ENCODE assay signal across 13 cellular contexts in genomic region chr1:153669606-153670005, GRCh38. TPM values are rescaled to one million over a fixed set of nuclear protein-coding genes. Genes with fewer than 3 reads are reported as not detected.
DNase-seq lines count a peak whose midpoint lies in the region; ATAC-seq, FAIRE-seq and TF ChIP-seq lines count a peak whose summit lies in the region.
"Had no signal": no experiment of that assay in that cellular context is flagged by ENCODE, and none has a peak within 500 bp of the region (broad histone marks: within the 10 kb centered on the region; RNA-seq: fewer than 3 reads in every experiment).

No MANE protein-coding gene starts in this region.

- intact Hi-C loops in left lung (cut with DNase I), result loop anchor here in 1 of 2 donors (10.0 kb wide), 1 partner anchor 75 kb away; no protein-coding TSS in a partner anchor

- no peaks in the 10 kb centered on the region for H3K9me3 ChIP-seq in SK-N-SH
- H3K9me3 ChIP-seq in astrocyte (ENCODE audit: insufficient read depth, low read depth, low read length), result no peaks in the 10 kb centered on the region
- no peaks in the 10 kb centered on the region for H3K9me3 ChIP-seq in left lung
- no peaks in the 10 kb centered on the region for H3K9me3 ChIP-seq in thymus (ENCODE audit: control insufficient read depth)

- H4K20me1 ChIP-seq in SK-N-SH (ENCODE audit: insufficient read depth) (no peaks in the 10 kb centered on the region), astrocyte (ENCODE audit: insufficient read depth, low read length) (peaks cover 46% of the 10 kb centered on the region)

- CTCF ChIA-PET in SK-N-SH (lab: Yijun Ruan, JAX), result interaction anchor here (0.6 to 3.0 kb wide), 4 partner anchors 8 to 317 kb away, joined by 3 to 21 read pairs (median 4); partner anchors contain the start of genes NPR1 and RAB13

- H3K9ac ChIP-seq in SK-N-SH (peak overlapping the region; percentile 96), astrocyte (ENCODE audit: low read length) (peak overlapping the region; percentile 97)

- H3K4me1 Mint-ChIP-seq in astrocyte (ENCODE audit: low read depth, unreplicated experiment), result peaks cover 11% of the 10 kb centered on the region

- POLR2A ChIA-PET in SK-N-SH (lab: Yijun Ruan, JAX), result no interaction called here

- H3K4me1 ChIP-seq in SK-N-SH (ENCODE audit: control insufficient read depth in 1 of 2, insufficient read depth in 2 of 2, low read depth in 1 of 2, low read length in 1 of 2), result peaks cover 7% of the 10 kb centered on the region in 2 experiments; a peak in 2 of 4 replicates
- H3K4me1 ChIP-seq in astrocyte (ENCODE audit: insufficient read depth, low read length), result peaks cover 17% of the 10 kb centered on the region
- H3K4me1 ChIP-seq in left lung, result peaks cover 9 to 37% of the 10 kb centered on the region in 2 donors
- H3K4me1 ChIP-seq in thymus (ENCODE audit: control insufficient read depth, insufficient read depth, low read length), result peaks cover 9% of the 10 kb centered on the region

- no peak overlapping the region for H3K27ac Mint-ChIP-seq in astrocyte (ENCODE audit: unreplicated experiment)

- FAIRE-seq in astrocyte (lab: Jason Lieb, UNC), result no peak

- H2AFZ ChIP-seq in SK-N-SH (ENCODE audit: low read depth) (no peak overlapping the region), astrocyte (ENCODE audit: low read depth, low read length) (no peak overlapping the region)

- H3K4me2 ChIP-seq in SK-N-SH (peak overlapping the region; percentile 95), astrocyte (ENCODE audit: low read length) (peak overlapping the region; percentile 97)

- H3K79me2 ChIP-seq in SK-N-SH (ENCODE audit: insufficient read depth) (peaks cover 47% of the 10 kb centered on the region), astrocyte (ENCODE audit: insufficient read depth, low read length) (peaks cover 49% of the 10 kb centered on the region)

- no peak overlapping the region for H3K4me3 Mint-ChIP-seq in astrocyte (ENCODE audit: unreplicated experiment)

- WGBS in SK-N-SH (ENCODE audit: low lambda C conversion rate), result 70% methylated on average over 6 of the region's 6 CpGs
- 96% methylated on average over 6 of the region's 6 CpGs for WGBS in thymus

- H3K27me3 ChIP-seq in SK-N-SH (ENCODE audit: insufficient read depth), result no peaks in the 10 kb centered on the region
- no peaks in the 10 kb centered on the region for H3K27me3 ChIP-seq in astrocyte (ENCODE audit: insufficient read depth, low read length)
- no peaks in the 10 kb centered on the region for H3K27me3 ChIP-seq in left lung
- no peaks in the 10 kb centered on the region for H3K27me3 ChIP-seq in thymus (ENCODE audit: control insufficient read depth, insufficient read depth)

- DNase-seq in SK-N-SH (no peak), astrocyte (ENCODE audit: low read depth) (no peak), left lung (no peak), HUDEP-2 (lab: John Stamatoyannopoulos, UW; ENCODE audit: unreplicated experiment in 76 of 76) (no peak)
- no peak for DNase-seq in activated CD4-positive, alpha-beta T cell treated with anti-CD3 and anti-CD28 coated beads, Interleukin-2, amount 50 U/mL, for 1 hour
- DNase-seq: 8988T; activated gamma-delta T cell; NCI-H1048; stimulated activated CD4-positive, alpha-beta T cell treated with anti-CD3 and anti-CD28 coated beads, Interleukin-2, amount 100 ng/mL, for 48 hours; SW 1271 had no signal

- H3K9me3 Mint-ChIP-seq in astrocyte (ENCODE audit: unreplicated experiment), result no peaks in the 10 kb centered on the region

- H3K36me3 ChIP-seq in SK-N-SH (replicated peaks in 1 of 2; ENCODE audit: control insufficient read depth in 1 of 2, insufficient read depth in 2 of 2, low read length in 1 of 2) (peaks cover 36 to 49% of the 10 kb centered on the region in 2 experiments), astrocyte (ENCODE audit: insufficient read depth, low read length) (peaks cover 43% of the 10 kb centered on the region), left lung (peaks cover 5 to 49% of the 10 kb centered on the region in 2 donors), thymus (ENCODE audit: control insufficient read depth, insufficient read depth) (peaks cover 33% of the 10 kb centered on the region)

- no peak for TF ChIP-seq RAD21 in SK-N-SH (IDR thresholded peaks at IDR 0.05; ENCODE audit: low read length)

- peaks cover 11% of the 10 kb centered on the region for H3K36me3 Mint-ChIP-seq in astrocyte (ENCODE audit: low read depth, unreplicated experiment)

- H3K27me3 Mint-ChIP-seq in astrocyte (ENCODE audit: low read depth, unreplicated experiment), result no peaks in the 10 kb centered on the region

- TF ChIP-seq CTCF in SK-N-SH (IDR thresholded peaks at IDR 0.05) (no peak), astrocyte (IDR thresholded peaks at IDR 0.05; ENCODE audit: insufficient read depth, low read depth, low read length) (no peak), left lung (IDR thresholded peaks at IDR 0.05) (no peak)

- ATAC-seq in SK-N-SH treated with all-trans-retinoic acid at 6 μM for 48 hours, result no peak
- no peak for ATAC-seq in left lung
- ATAC-seq in HG03432 (IDR thresholded peaks at IDR 0.05; ENCODE audit: unreplicated experiment), result no peak

- H3K27ac ChIP-seq in SK-N-SH (ENCODE audit: low read depth in 2 of 2, low read length in 1 of 2), result no peak overlapping the region
- H3K27ac ChIP-seq in astrocyte (ENCODE audit: low read depth, low read length), result no peak overlapping the region
- no peak overlapping the region for H3K27ac ChIP-seq in left lung
- H3K27ac ChIP-seq in thymus (ENCODE audit: low read depth), result no peak overlapping the region

- no peak for TF ChIP-seq EP300 in SK-N-SH (IDR thresholded peaks at IDR 0.05; ENCODE audit: borderline replicate concordance in 1 of 2, low read depth in 1 of 2, low read length in 1 of 2)

- H3K9me2 ChIP-seq in SK-N-SH, result no peaks in the 10 kb centered on the region

- peaks cover 45% of the 10 kb centered on the region for H3F3A ChIP-seq in SK-N-SH (replicated peaks; ENCODE audit: insufficient read depth)

- H3K4me3 ChIP-seq in SK-N-SH (ENCODE audit: low read depth in 2 of 2, low read length in 1 of 2) (peak overlapping the region; percentile 65 to 83), astrocyte (ENCODE audit: insufficient read depth, low read depth, low read length) (peak overlapping the region; percentile 94), left lung (peak overlapping the region; percentile 89 to 91), thymus (ENCODE audit: low read length) (peak overlapping the region; percentile 73)

TF ChIP-seq in SK-N-SH, 30 proteins besides CTCF, POLR2A, EP300 and RAD21 (continues in another document):
- TF ChIP-seq GABPA (IDR thresholded peaks at IDR 0.05; ENCODE audit: low read depth) (no peak), TAF1 (IDR thresholded peaks at IDR 0.05; ENCODE audit: borderline replicate concordance, low read depth, low read length) (no peak), SIN3A (IDR thresholded peaks at IDR 0.05; ENCODE audit: borderline replicate concordance, low read depth, low read length) (no peak), SMC3 (IDR thresholded peaks at IDR 0.05; ENCODE audit: low read depth, low read length) (no peak), TCF12 (IDR thresholded peaks at IDR 0.05) (no peak), USF1 (IDR thresholded peaks at IDR 0.05; ENCODE audit: borderline replicate concordance, low read depth) (no peak)

TF ChIP-seq in SK-N-SH treated with all-trans-retinoic acid at 6 μM for 48 hours, 23 proteins besides CTCF, POLR2A, EP300 and RAD21 (continues in another document):
- no peak for TF ChIP-seq PPARA (CRISPR knock-in tag; IDR thresholded peaks at IDR 0.05; ENCODE audit: borderline replicate concordance)
- TF ChIP-seq ZFP30 (CRISPR knock-in tag; IDR thresholded peaks at IDR 0.05), result no peak
- TF ChIP-seq OSR1 (CRISPR knock-in tag; IDR thresholded peaks at IDR 0.05), result no peak
- no peak for TF ChIP-seq SNAI2 (CRISPR knock-in tag; IDR thresholded peaks at IDR 0.05)
- no peak for TF ChIP-seq ZNF565 (CRISPR knock-in tag; conservative IDR thresholded peaks at IDR 0.05; ENCODE audit: low read depth)
- TF ChIP-seq, protein P1, sequence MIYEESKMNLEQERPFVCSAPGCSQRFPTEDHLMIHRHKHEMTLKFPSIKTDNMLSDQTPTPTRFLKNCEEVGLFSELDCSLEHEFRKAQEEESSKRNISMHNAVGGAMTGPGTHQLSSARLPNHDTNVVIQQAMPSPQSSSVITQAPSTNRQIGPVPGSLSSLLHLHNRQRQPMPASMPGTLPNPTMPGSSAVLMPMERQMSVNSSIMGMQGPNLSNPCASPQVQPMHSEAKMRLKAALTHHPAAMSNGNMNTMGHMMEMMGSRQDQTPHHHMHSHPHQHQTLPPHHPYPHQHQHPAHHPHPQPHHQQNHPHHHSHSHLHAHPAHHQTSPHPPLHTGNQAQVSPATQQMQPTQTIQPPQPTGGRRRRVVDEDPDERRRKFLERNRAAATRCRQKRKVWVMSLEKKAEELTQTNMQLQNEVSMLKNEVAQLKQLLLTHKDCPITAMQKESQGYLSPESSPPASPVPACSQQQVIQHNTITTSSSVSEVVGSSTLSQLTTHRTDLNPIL (CRISPR knock-in tag; IDR thresholded peaks at IDR 0.05; ENCODE audit: low read depth), result no peak
- TF ChIP-seq ESRRG (CRISPR knock-in tag; IDR thresholded peaks at IDR 0.05), result no peak
- no peak for TF ChIP-seq TOX (CRISPR knock-in tag; IDR thresholded peaks at IDR 0.05; ENCODE audit: borderline replicate concordance)
- no peak for TF ChIP-seq ZNF70 (CRISPR knock-in tag; IDR thresholded peaks at IDR 0.05)

RNA-seq across cellular contexts. Expression of gene ILF2, which starts 1.2 kb away (rescaled TPM):
- polyA plus RNA-seq in SK-N-SH (2012; rRNA removed), result 189 and 236 TPM in 2 replicates
- polyA plus RNA-seq in SK-N-SH (2012; cell fraction: cytosol; rRNA removed), result 221 and 224 TPM in 2 replicates
- polyA plus RNA-seq in SK-N-SH (2012; cell fraction: nucleus; rRNA removed), result 123 and 180 TPM in 2 replicates
- 176 and 185 TPM in 2 replicates for total RNA-seq in astrocyte
- total RNA-seq in left lung, result 100 to 1,000 TPM; 104 to 117 TPM
- polyA plus RNA-seq in thymus, result 91.2 TPM

RNA-seq across cellular contexts. Expression of gene NPR1, which starts 8.9 kb away (rescaled TPM):
- polyA plus RNA-seq in SK-N-SH (2012; rRNA removed), result 0.05 and 0.12 TPM in 2 replicates
- 0.01 and 0.08 TPM in 2 replicates for polyA plus RNA-seq in SK-N-SH (2012; cell fraction: cytosol; rRNA removed)
- polyA plus RNA-seq in SK-N-SH (2012; cell fraction: nucleus; rRNA removed), result 0.26 and 0.60 TPM in 2 replicates
- 0.07 and 0.11 TPM in 2 replicates for total RNA-seq in astrocyte
- total RNA-seq in left lung, result 10 to 100 TPM; 26.9 to 45.2 TPM
- 10.1 TPM for polyA plus RNA-seq in thymus

RNA-seq across cellular contexts. Expression of gene SNAPIN, which starts 11.1 kb away (rescaled TPM):
- polyA plus RNA-seq in SK-N-SH (2012; rRNA removed) (57.6 and 61.7 TPM in 2 replicates), thymus (48.2 TPM)
- 56.7 and 57.6 TPM in 2 replicates for polyA plus RNA-seq in SK-N-SH (2012; cell fraction: cytosol; rRNA removed)
- polyA plus RNA-seq in SK-N-SH (2012; cell fraction: nucleus; rRNA removed), result 41.7 and 45.5 TPM in 2 replicates
- total RNA-seq in astrocyte (27.4 and 31.3 TPM in 2 replicates), left lung (10 to 100 TPM; 34.5 to 35.5 TPM)

RNA-seq across cellular contexts. Expression of gene CHTOP, which starts 35.7 kb away (rescaled TPM):
- polyA plus RNA-seq in SK-N-SH (2012; rRNA removed) (76.7 and 84.9 TPM in 2 replicates), thymus (111 TPM)
- polyA plus RNA-seq in SK-N-SH (2012; cell fraction: cytosol; rRNA removed), result 63.8 and 71.2 TPM in 2 replicates
- polyA plus RNA-seq in SK-N-SH (2012; cell fraction: nucleus; rRNA removed), result 96.8 and 111 TPM in 2 replicates
- total RNA-seq in astrocyte (46.7 and 56.4 TPM in 2 replicates), left lung (10 to 100 TPM; 54.5 to 65.5 TPM)

RNA-seq across cellular contexts. Expression of gene S100A1, which starts 41.4 kb away (rescaled TPM):
- polyA plus RNA-seq in SK-N-SH (2012; rRNA removed) (0.18 TPM in 1 of 2 replicates, not detected in the other), thymus (3.4 TPM)
- polyA plus RNA-seq in SK-N-SH (2012; cell fraction: cytosol; rRNA removed), result 0.10 and 0.14 TPM in 2 replicates
- polyA plus RNA-seq in SK-N-SH (2012; cell fraction: nucleus; rRNA removed), result 0.11 and 0.21 TPM in 2 replicates
- total RNA-seq in astrocyte (1.7 and 4.1 TPM in 2 replicates), left lung (1 to 10 TPM in 1 of 2 donors, under 1 TPM in 1; 0.93 to 2.3 TPM)

Comparison
In these comparisons a context has a peak if more than half of its experiments do, and no peak if none do; other contexts are left out.
1. RNA of gene NPR1, which starts 8.9 kb away (total RNA-seq): 26.9 to 45.2 TPM in left lung; 0.07 to 0.11 TPM in astrocyte; every median in the first group is over 10 times any median in the second.
2. Peak in every context shown above with its lines, with median percentiles within 50 percentile points of each other: H3K4me3 ChIP-seq.